In the genomic region with DNA sequence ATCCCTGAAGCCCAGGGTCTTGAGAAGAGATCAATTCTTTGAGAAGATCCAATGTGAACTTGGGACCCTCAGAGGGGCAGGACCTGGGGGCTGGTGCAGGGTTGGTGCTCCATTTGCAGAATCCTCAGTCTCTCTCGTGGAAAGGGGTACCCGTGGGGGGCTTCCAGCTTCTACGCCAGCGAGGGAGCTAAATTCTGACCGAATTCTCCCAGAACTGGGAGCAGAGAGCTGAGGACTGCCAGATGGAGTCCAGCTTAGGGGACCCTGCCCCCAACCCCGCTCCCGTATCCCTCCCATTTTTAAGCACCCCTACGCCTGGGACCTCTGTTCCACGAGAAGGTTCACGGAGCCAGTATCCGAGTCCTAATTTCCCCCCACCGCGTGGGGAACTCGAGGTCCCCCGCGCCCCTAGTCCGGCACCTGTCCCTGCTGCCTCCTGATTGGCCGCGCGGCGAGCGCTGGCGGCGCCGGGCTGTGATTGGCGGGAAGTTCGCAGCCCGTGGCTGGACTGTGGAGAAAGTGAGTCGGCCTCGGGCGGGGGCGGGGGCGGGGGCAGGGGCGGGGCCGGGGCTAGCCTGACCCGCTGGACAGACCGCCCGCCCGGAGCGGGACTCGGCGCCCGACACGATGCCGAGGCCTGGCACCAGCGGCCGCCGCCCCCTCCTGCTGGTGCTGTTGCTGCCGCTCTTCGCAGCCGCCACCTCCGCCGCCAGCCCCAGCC, we compare ENCODE assay signal across 8 cellular contexts.
A peak's percentile ranks its signal among the peaks of the same experiment; 100 is the strongest.
DNase-seq lines count a peak whose midpoint lies in the region; ATAC-seq, FAIRE-seq and TF ChIP-seq lines count a peak whose summit lies in the region.

No MANE protein-coding gene starts in this region.

- peaks cover 44% of the 10 kb centered on the region for H3K4me1 Mint-ChIP-seq in activated naive CD8-positive, alpha-beta T cell treated with anti-CD3 and anti-CD28 coated beads, Interleukin-2, amount 50 U/mL, for 24 hours

- TF ChIP-seq CTCF in GM20000 (IDR thresholded peaks at IDR 0.05; ENCODE audit: extremely low read depth, missing control alignments): no peak

- no peak overlapping the region for H3K4me3 Mint-ChIP-seq in activated naive CD8-positive, alpha-beta T cell treated with anti-CD3 and anti-CD28 coated beads, Interleukin-2, amount 50 U/mL, for 24 hours

- no peak overlapping the region for H3K27ac Mint-ChIP-seq in activated naive CD8-positive, alpha-beta T cell treated with anti-CD3 and anti-CD28 coated beads, Interleukin-2, amount 50 U/mL, for 24 hours

- peak; percentile 52 for DNase-seq in stimulated activated CD4-positive, alpha-beta T cell treated with anti-CD3 and anti-CD28 coated beads, Interleukin-15, amount 100 ng/mL, for 24 hours
- no peak for DNase-seq in stimulated activated CD4-positive, alpha-beta T cell treated with anti-CD3 and anti-CD28 coated beads, Interleukin-4, amount 100 ng/mL, for 4 hours
- peak; percentile 46 for DNase-seq in activated naive CD8-positive, alpha-beta T cell treated with anti-CD3 and anti-CD28 coated beads, Interleukin-2, amount 50 U/mL, for 24 hours
- DNase-seq in iPS-NIHi7 (ENCODE audit: extremely low spot score) (peak; percentile 85), urothelium cell line (ENCODE audit: low spot score) (peak; percentile 94), GM20000 (ENCODE audit: low spot score) (no peak)

- H3K36me3 Mint-ChIP-seq in activated naive CD8-positive, alpha-beta T cell treated with anti-CD3 and anti-CD28 coated beads, Interleukin-2, amount 50 U/mL, for 24 hours (ENCODE audit: low read depth): no peaks in the 10 kb centered on the region

- no peak for ATAC-seq in activated naive CD8-positive, alpha-beta T cell treated with anti-CD3 and anti-CD28 coated beads, Interleukin-2, amount 50 U/mL, for 24 hours
- ATAC-seq in HG03108 (IDR thresholded peaks at IDR 0.05; ENCODE audit: unreplicated experiment): no peak
- ATAC-seq in activated CD4-positive, CD25-positive, alpha-beta regulatory T cell treated with anti-CD3 and anti-CD28 coated beads, Interleukin-2, amount 50 U/mL, for 24 hours: no peak

- H3K27me3 Mint-ChIP-seq in activated naive CD8-positive, alpha-beta T cell treated with anti-CD3 and anti-CD28 coated beads, Interleukin-2, amount 50 U/mL, for 24 hours: peaks cover 45% of the 10 kb centered on the region

- no peak for FAIRE-seq in urothelium cell line (lab: Jason Lieb, UNC)

- H3K9me3 Mint-ChIP-seq in activated naive CD8-positive, alpha-beta T cell treated with anti-CD3 and anti-CD28 coated beads, Interleukin-2, amount 50 U/mL, for 24 hours: no peaks in the 10 kb centered on the region

Comparison
In these comparisons a context has a peak if more than half of its experiments do, and no peak if none do; other contexts are left out.
1. DNase-seq: peak in stimulated activated CD4-positive, alpha-beta T cell treated with anti-CD3 and anti-CD28 coated beads, Interleukin-15, amount 100 ng/mL, for 24 hours (single experiment), activated naive CD8-positive, alpha-beta T cell treated with anti-CD3 and anti-CD28 coated beads, Interleukin-2, amount 50 U/mL, for 24 hours (single experiment), iPS-NIHi7 (single experiment) and urothelium cell line (single experiment); none in stimulated activated CD4-positive, alpha-beta T cell treated with anti-CD3 and anti-CD28 coated beads, Interleukin-4, amount 100 ng/mL, for 4 hours (0 of 2) and GM20000 (single experiment).